ENCODE assay signal across 8 cellular contexts in genomic region chr3:14404396-14405119, GRCh38. TPM values are rescaled to one million over a fixed set of nuclear protein-coding genes. Genes with fewer than 3 reads are reported as not detected.
A peak's percentile ranks its signal among the peaks of the same experiment; 100 is the strongest.
DNase-seq lines count a peak whose midpoint lies in the region; ATAC-seq, FAIRE-seq and TF ChIP-seq lines count a peak whose summit lies in the region.

No MANE protein-coding gene starts in this region.

- H3K27ac ChIP-seq in keratinocyte (ENCODE audit: control insufficient read depth, insufficient read depth, low read length) (no peak overlapping the region), testis (peak overlapping the region in 1 of 2 donors; percentile 1)

- WGBS in testis, 2 donors = 51 to 52% methylated on average over 7 to 8 of the region's 8 CpGs

- POLR2A ChIA-PET in activated CD4-positive, alpha-beta memory T cell treated with anti-CD3 and anti-CD28 coated beads, Interleukin-2, amount 10 ng/mL, durations not matched to agents 7 days and 5 days (lab: Charles Lee) = interaction anchor here (1.2 to 6.5 kb wide), 6 partner anchors 11 to 62 kb away, joined by 3 to 105 read pairs (median 8); no protein-coding TSS in a partner anchor

- H3K4me1 Mint-ChIP-seq in activated CD8-positive, alpha-beta memory T cell treated with anti-CD3 and anti-CD28 coated beads, Interleukin-2, amount 10 ng/mL, durations not matched to agents 7 days and 5 days = peaks cover 42% of the 10 kb centered on the region
- peaks cover 51% of the 10 kb centered on the region for H3K4me1 Mint-ChIP-seq in activated CD4-positive, alpha-beta memory T cell treated with anti-CD3 and anti-CD28 coated beads, Interleukin-2, amount 10 ng/mL, durations not matched to agents 7 days and 5 days

- intact Hi-C loops in testis (cut with DNase I; ENCODE audit: low total_unique reads) = loop anchor here (10.0 kb wide), 1 partner anchor 50 kb away; no protein-coding TSS in a partner anchor

- peak overlapping the region; percentile 91 for H3K4me3 Mint-ChIP-seq in activated CD8-positive, alpha-beta memory T cell treated with anti-CD3 and anti-CD28 coated beads, Interleukin-2, amount 10 ng/mL, durations not matched to agents 7 days and 5 days
- H3K4me3 Mint-ChIP-seq in activated CD4-positive, alpha-beta memory T cell treated with anti-CD3 and anti-CD28 coated beads, Interleukin-2, amount 10 ng/mL, durations not matched to agents 7 days and 5 days = peak overlapping the region; percentile 97

- peaks cover 38% of the 10 kb centered on the region for H3K4me1 ChIP-seq in keratinocyte (ENCODE audit: control insufficient read depth, extremely low read depth, insufficient read depth, low read length)
- H3K4me1 ChIP-seq in testis = peaks cover 9% of the 10 kb centered on the region

- no peaks in the 10 kb centered on the region for H3K9me1 ChIP-seq in keratinocyte (ENCODE audit: control insufficient read depth, extremely low read depth, insufficient read depth, low read length)

- no peak overlapping the region for H2AFZ ChIP-seq in keratinocyte (ENCODE audit: control insufficient read depth, low read length)

- H3K27me3 ChIP-seq in keratinocyte (ENCODE audit: control insufficient read depth, extremely low read depth, insufficient read depth, low read length) = no peaks in the 10 kb centered on the region
- H3K27me3 ChIP-seq in testis = no peaks in the 10 kb centered on the region

- peaks cover 10% of the 10 kb centered on the region for H3K36me3 Mint-ChIP-seq in activated CD8-positive, alpha-beta memory T cell treated with anti-CD3 and anti-CD28 coated beads, Interleukin-2, amount 10 ng/mL, durations not matched to agents 7 days and 5 days
- H3K36me3 Mint-ChIP-seq in activated CD4-positive, alpha-beta memory T cell treated with anti-CD3 and anti-CD28 coated beads, Interleukin-2, amount 10 ng/mL, durations not matched to agents 7 days and 5 days (ENCODE audit: low read depth) = peaks cover 20% of the 10 kb centered on the region

- H3K4me3 ChIP-seq in keratinocyte (ENCODE audit: control insufficient read depth in 2 of 3, extremely low read depth in 1 of 3, insufficient read depth in 2 of 3, low read depth in 1 of 3, low read length in 3 of 3) (peak overlapping the region in 2 of 3 experiments; percentile 35 to 79), testis (peak overlapping the region; percentile 60 to 67)

- ATAC-seq in activated CD8-positive, alpha-beta memory T cell treated with anti-CD3 and anti-CD28 coated beads, Interleukin-2, amount 10 ng/mL, durations not matched to agents 7 days and 5 days = no peak
- no peak for ATAC-seq in GM21825 (IDR thresholded peaks at IDR 0.05; ENCODE audit: unreplicated experiment)
- no peak for ATAC-seq in GM21528 (IDR thresholded peaks at IDR 0.05; ENCODE audit: low FRiP score, unreplicated experiment)

- DNase-seq in activated CD8-positive, alpha-beta memory T cell treated with anti-CD3 and anti-CD28 coated beads, Interleukin-2, amount 10 ng/mL, durations not matched to agents 7 days and 5 days = no peak
- DNase-seq in activated CD8-positive, alpha-beta memory T cell treated with anti-CD3 and anti-CD28 coated beads, Interleukin-2, amount 50 U/mL, for 48 hours = no peak
- DNase-seq in activated CD4-positive, alpha-beta memory T cell treated with anti-CD3 and anti-CD28 coated beads, Interleukin-2, amount 10 ng/mL, durations not matched to agents 7 days and 5 days = no peak
- DNase-seq in keratinocyte (ENCODE audit: low read depth, low spot score) = no peak
- no peak for DNase-seq in testis
- no peak for DNase-seq in MV-4-11 (lab: John Stamatoyannopoulos, UW)

- H3K36me3 ChIP-seq in keratinocyte (ENCODE audit: control insufficient read depth in 2 of 2, extremely low read depth in 1 of 2, insufficient read depth in 2 of 2, low read length in 2 of 2) (peaks cover 0 to 3% of the 10 kb centered on the region in 2 experiments), testis (ENCODE audit: low read depth, missing control alignments) (no peaks in the 10 kb centered on the region)

- FAIRE-seq in keratinocyte (lab: Jason Lieb, UNC) = no peak

- H4K20me1 ChIP-seq in keratinocyte (ENCODE audit: control insufficient read depth, extremely low read depth, insufficient read depth, low read length) = peaks cover 4% of the 10 kb centered on the region

- peak overlapping the region; percentile 46 for H3K9ac ChIP-seq in keratinocyte (ENCODE audit: control insufficient read depth, extremely low read depth, insufficient read depth, low read length)

- CTCF ChIA-PET in activated CD8-positive, alpha-beta memory T cell treated with anti-CD3 and anti-CD28 coated beads, Interleukin-2, amount 10 ng/mL, durations not matched to agents 7 days and 5 days (lab: Charles Lee) = interaction anchor here (1.0 to 3.3 kb wide), 4 partner anchors 19 to 143 kb away, joined by 4 to 21 read pairs (median 10); no protein-coding TSS in a partner anchor
- CTCF ChIA-PET in activated CD4-positive, alpha-beta memory T cell treated with anti-CD3 and anti-CD28 coated beads, Interleukin-2, amount 10 ng/mL, durations not matched to agents 7 days and 5 days (lab: Charles Lee) = interaction anchor here (0.6 to 6.7 kb wide), 5 partner anchors 15 to 201 kb away, joined by 3 to 46 read pairs (median 3); no protein-coding TSS in a partner anchor

- H3K27ac Mint-ChIP-seq in activated CD8-positive, alpha-beta memory T cell treated with anti-CD3 and anti-CD28 coated beads, Interleukin-2, amount 10 ng/mL, durations not matched to agents 7 days and 5 days = peak overlapping the region; percentile 15
- H3K27ac Mint-ChIP-seq in activated CD4-positive, alpha-beta memory T cell treated with anti-CD3 and anti-CD28 coated beads, Interleukin-2, amount 10 ng/mL, durations not matched to agents 7 days and 5 days = peak overlapping the region; percentile 94

- no peak for TF ChIP-seq CTCF in keratinocyte (optimal IDR thresholded peaks at IDR 0.05 in 1 of 3, IDR thresholded peaks at IDR 0.05 in 1 of 3, conservative IDR thresholded peaks at IDR 0.05 in 1 of 3; ENCODE audit: extremely low read depth in 1 of 3, insufficient read depth in 2 of 3, low read length in 3 of 3)
- TF ChIP-seq CTCF in testis (IDR thresholded peaks at IDR 0.05) = no peak

- TF ChIP-seq POLR2A in testis (IDR thresholded peaks at IDR 0.05) = no peak

- dilution Hi-C loops in keratinocyte (cut with MboI; ENCODE audit: extremely low pct_ligation_motif_present, low sequenced_read_pairs) = no loop called here

- H3K4me2 ChIP-seq in keratinocyte (ENCODE audit: control insufficient read depth, extremely low read depth, insufficient read depth, low read depth, low read length) = peak overlapping the region; percentile 100

- H3K9me3 Mint-ChIP-seq in activated CD8-positive, alpha-beta memory T cell treated with anti-CD3 and anti-CD28 coated beads, Interleukin-2, amount 10 ng/mL, durations not matched to agents 7 days and 5 days (ENCODE audit: low read depth) = no peaks in the 10 kb centered on the region
- no peaks in the 10 kb centered on the region for H3K9me3 Mint-ChIP-seq in activated CD4-positive, alpha-beta memory T cell treated with anti-CD3 and anti-CD28 coated beads, Interleukin-2, amount 10 ng/mL, durations not matched to agents 7 days and 5 days

- H3K27me3 Mint-ChIP-seq in activated CD8-positive, alpha-beta memory T cell treated with anti-CD3 and anti-CD28 coated beads, Interleukin-2, amount 10 ng/mL, durations not matched to agents 7 days and 5 days = peaks cover 3% of the 10 kb centered on the region
- peaks cover 2% of the 10 kb centered on the region for H3K27me3 Mint-ChIP-seq in activated CD4-positive, alpha-beta memory T cell treated with anti-CD3 and anti-CD28 coated beads, Interleukin-2, amount 10 ng/mL, durations not matched to agents 7 days and 5 days

- no peaks in the 10 kb centered on the region for H3K9me3 ChIP-seq in keratinocyte (ENCODE audit: control insufficient read depth, low read depth, low read length)
- no peaks in the 10 kb centered on the region for H3K9me3 ChIP-seq in testis

- H3K79me2 ChIP-seq in keratinocyte (ENCODE audit: control insufficient read depth, insufficient read depth, low read length) = peaks cover 44% of the 10 kb centered on the region

RNA-seq across cellular contexts. Expression of gene SLC6A6, which starts 2.2 kb away (rescaled TPM):
- total RNA-seq in activated CD8-positive, alpha-beta memory T cell treated with anti-CD3 and anti-CD28 coated beads, Interleukin-2, amount 10 ng/mL, durations not matched to agents 7 days and 5 days = 10 to 100 TPM; 55.3 to 64.6 TPM
- 10 to 100 TPM; 59.0 to 61.5 TPM for total RNA-seq in activated CD4-positive, alpha-beta memory T cell treated with anti-CD3 and anti-CD28 coated beads, Interleukin-2, amount 10 ng/mL, durations not matched to agents 7 days and 5 days
- polyA plus RNA-seq in keratinocyte (4.6 to 12.4 TPM (median 8.3 TPM) in 3 replicates), testis (ENCODE audit: insufficient read depth, low read depth, low replicate concordance) (9.7 TPM)
- polyA plus RNA-seq in keratinocyte (2011; ENCODE audit: low read depth) = 4.0 TPM
- 3.1 and 3.5 TPM in 2 replicates for polyA plus RNA-seq in keratinocyte (2011; cell fraction: cytosol; rRNA removed)
- 18.1 and 18.8 TPM in 2 replicates for polyA plus RNA-seq in keratinocyte (2011; cell fraction: nucleus; rRNA removed)
- 7.3 and 9.0 TPM in 2 replicates for polyA plus RNA-seq in keratinocyte (2012; ENCODE audit: low replicate concordance)
- 9.9 to 24.3 TPM (median 16.6 TPM) in 3 replicates for polyA minus RNA-seq in keratinocyte
- 7.5 TPM for polyA minus RNA-seq in keratinocyte (2011; cell fraction: cytosol; rRNA and poly(A)+ RNA removed)
- 14.5 and 19.1 TPM in 2 replicates for polyA minus RNA-seq in keratinocyte (2011; cell fraction: nucleus; rRNA and poly(A)+ RNA removed)
- 10 to 100 TPM; 13.7 to 14.9 TPM for total RNA-seq in testis
